8 cellular contexts compared by ENCODE assay signal in genomic region chr3:172580680-172581079, GRCh38. TPM values are rescaled to one million over a fixed set of nuclear protein-coding genes. Genes with fewer than 3 reads are reported as not detected.
DNase-seq lines count a peak whose midpoint lies in the region; ATAC-seq, FAIRE-seq and TF ChIP-seq lines count a peak whose summit lies in the region.

No MANE protein-coding gene starts in this region.

- no peaks in the 10 kb centered on the region for H3K27me3 Mint-ChIP-seq in CD8-positive, alpha-beta memory T cell

- FAIRE-seq in GM12878 (lab: Jason Lieb, UNC), result peak; percentile 75

- WGBS in GM12878 (ENCODE audit: insufficient coverage, insufficient replicate concordance, low lambda C conversion rate, missing lambda C conversion rate), result 0% methylated on average over 1 of the region's 1 CpG

- ATAC-seq in GM19452 (IDR thresholded peaks at IDR 0.05; ENCODE audit: unreplicated experiment), result peak; percentile 74
- ATAC-seq in HG03342 (IDR thresholded peaks at IDR 0.05; ENCODE audit: unreplicated experiment), result peak; percentile 72
- peak; percentile 88 for ATAC-seq in GM12878

- DNase-seq in CD8-positive, alpha-beta memory T cell, result no peak
- DNase-seq in GM12878 (ENCODE audit: low read depth, low spot score) (no peak), NCI-H510A (lab: John Stamatoyannopoulos, UW) (no peak), mucosa of gallbladder (ENCODE audit: low spot score) (no peak), AG20443 (ENCODE audit: low spot score) (no peak), DMS 273 treated with DMSO at 0.1 percent for 48 hours (lab: John Stamatoyannopoulos, UW) (no peak)

- TF ChIP-seq POLR2A in GM12878 (IDR thresholded peaks at IDR 0.05; ENCODE audit: low read depth, low read length), result no peak

- H3K4me3 ChIP-seq in CD8-positive, alpha-beta memory T cell (ENCODE audit: low read length), result peak overlapping the region; percentile 25
- H3K4me3 ChIP-seq in GM12878, result no peak overlapping the region

- peaks cover 0 to 1% (median 0%) of the 10 kb centered on the region in 5 donors for H3K9me3 Mint-ChIP-seq in CD8-positive, alpha-beta memory T cell

- TF ChIP-seq CTCF in GM12878 (IDR thresholded peaks at IDR 0.05 in 2 of 3, conservative IDR thresholded peaks at IDR 0.05 in 1 of 3; ENCODE audit: control insufficient read depth in 2 of 3, extremely low read depth in 1 of 3, insufficient read depth in 1 of 3, low read depth in 3 of 3, low read length in 3 of 3), result no peak

- H4K20me1 ChIP-seq in GM12878 (ENCODE audit: control insufficient read depth, insufficient read depth), result no peaks in the 10 kb centered on the region

- H3K9ac ChIP-seq in GM12878 (ENCODE audit: control insufficient read depth, insufficient read depth, low read length), result no peak overlapping the region

- peaks cover 43% of the 10 kb centered on the region for H3K4me1 ChIP-seq in CD8-positive, alpha-beta memory T cell (ENCODE audit: insufficient read depth, low read length)
- peaks cover 27% of the 10 kb centered on the region for H3K4me1 ChIP-seq in GM12878 (ENCODE audit: control insufficient read depth, insufficient read depth, low read length)

- peak overlapping the region in 6 of 7 donors; percentile 42 to 72 (median 62) for H3K4me3 Mint-ChIP-seq in CD8-positive, alpha-beta memory T cell

- SMC1A ChIA-PET in GM12878 (lab: Charles Lee; ENCODE audit: uncharacterized antibody, unreplicated experiment), result interaction anchor here (1.0 to 7.9 kb wide), 3 partner anchors 13 to 39 kb away, joined by 3 to 78 read pairs (median 8); no protein-coding TSS in a partner anchor

- H2AFZ ChIP-seq in GM12878 (ENCODE audit: control insufficient read depth, low read depth, low read length), result no peak overlapping the region

- CTCF ChIA-PET in CD8-positive, alpha-beta memory T cell (lab: Charles Lee), result no interaction called here
- CTCF ChIA-PET in GM12878 (lab: Yijun Ruan, JAX), result interaction anchor here (1.0 to 2.6 kb wide), 8 partner anchors 9 to 205 kb away, joined by 3 to 7 read pairs (median 4); no protein-coding TSS in a partner anchor

- no peaks in the 10 kb centered on the region for H3K9me3 ChIP-seq in CD8-positive, alpha-beta memory T cell (ENCODE audit: low read length)
- no peaks in the 10 kb centered on the region; the same call in 2 of the 3 replicates for H3K9me3 ChIP-seq in GM12878 (replicated peaks; ENCODE audit: control insufficient read depth, insufficient read depth, low read length)

- RAD21 ChIA-PET in GM12878 (lab: Charles Lee; ENCODE audit: unreplicated experiment), result interaction anchor here (0.6 to 4.4 kb wide), 3 partner anchors 11 to 44 kb away, joined by 3 to 29 read pairs (median 5); no protein-coding TSS in a partner anchor

- peaks cover 56 to 83% (median 75%) of the 10 kb centered on the region in 3 donors for H3K4me1 Mint-ChIP-seq in CD8-positive, alpha-beta memory T cell

- intact Hi-C loops in GM12878 (cut with micrococcal nuclease; ENCODE audit: unreplicated experiment), result loop anchor here (1.0 kb wide), 1 partner anchor 15 kb away; no protein-coding TSS in a partner anchor

- H3K36me3 ChIP-seq in CD8-positive, alpha-beta memory T cell (ENCODE audit: insufficient read depth, low read length), result no peaks in the 10 kb centered on the region
- H3K36me3 ChIP-seq in GM12878 (ENCODE audit: control insufficient read depth in 2 of 2, insufficient read depth in 2 of 2, low read length in 1 of 2), result no peaks in the 10 kb centered on the region

- POLR2A ChIA-PET in CD8-positive, alpha-beta memory T cell (lab: Charles Lee), result no interaction called here
- POLR2A ChIA-PET in GM12878 (lab: Charles Lee), result interaction anchor here (1.4 to 2.5 kb wide), 2 partner anchors 11 to 14 kb away, joined by 4 to 11 read pairs; no protein-coding TSS in a partner anchor

- no TSS peak for BruUV-seq in GM12878 (replicated peaks; lab: Mats Ljungman, UMichigan)

- peaks cover 0 to 8% (median 0%) of the 10 kb centered on the region in 3 donors for H3K36me3 Mint-ChIP-seq in CD8-positive, alpha-beta memory T cell

- H3K27ac Mint-ChIP-seq in CD8-positive, alpha-beta memory T cell, result peak overlapping the region; percentile 11 to 92 (median 80)

- no peaks in the 10 kb centered on the region for H3K79me2 ChIP-seq in GM12878 (ENCODE audit: control insufficient read depth, insufficient read depth, low read length)

- no peak overlapping the region for H3K27ac ChIP-seq in CD8-positive, alpha-beta memory T cell (ENCODE audit: low read depth, low read length)
- peak overlapping the region; percentile 3; the same call in 1 of the 2 replicates for H3K27ac ChIP-seq in GM12878 (ENCODE audit: control insufficient read depth, insufficient read depth)

- in situ Hi-C loops in GM12878 (cut with MboI), result no loop called here

- TF ChIP-seq RAD21 in GM12878 (IDR thresholded peaks at IDR 0.05; ENCODE audit: insufficient read depth, low read depth, low read length), result no peak

- H3K27me3 ChIP-seq in CD8-positive, alpha-beta memory T cell (ENCODE audit: insufficient read depth, low read length, poor library complexity, severe bottlenecking), result no peaks in the 10 kb centered on the region
- no peaks in the 10 kb centered on the region for H3K27me3 ChIP-seq in GM12878 (replicated peaks in 1 of 2; ENCODE audit: control insufficient read depth in 2 of 2, insufficient read depth in 2 of 2, low read length in 1 of 2)

- H3K4me2 ChIP-seq in GM12878 (ENCODE audit: control insufficient read depth, insufficient read depth), result peak overlapping the region; percentile 45

- peak in 1 of 2 experiments; percentile 26; a peak in 1 of 4 replicates for TF ChIP-seq EP300 in GM12878 (IDR thresholded peaks at IDR 0.05; ENCODE audit: borderline replicate concordance in 1 of 2, control insufficient read depth in 1 of 2, low read depth in 2 of 2, low read length in 2 of 2)

TF ChIP-seq in GM12878, 131 proteins besides CTCF, POLR2A, EP300 and RAD21 (continues in another document):
- TF ChIP-seq, protein P1, sequence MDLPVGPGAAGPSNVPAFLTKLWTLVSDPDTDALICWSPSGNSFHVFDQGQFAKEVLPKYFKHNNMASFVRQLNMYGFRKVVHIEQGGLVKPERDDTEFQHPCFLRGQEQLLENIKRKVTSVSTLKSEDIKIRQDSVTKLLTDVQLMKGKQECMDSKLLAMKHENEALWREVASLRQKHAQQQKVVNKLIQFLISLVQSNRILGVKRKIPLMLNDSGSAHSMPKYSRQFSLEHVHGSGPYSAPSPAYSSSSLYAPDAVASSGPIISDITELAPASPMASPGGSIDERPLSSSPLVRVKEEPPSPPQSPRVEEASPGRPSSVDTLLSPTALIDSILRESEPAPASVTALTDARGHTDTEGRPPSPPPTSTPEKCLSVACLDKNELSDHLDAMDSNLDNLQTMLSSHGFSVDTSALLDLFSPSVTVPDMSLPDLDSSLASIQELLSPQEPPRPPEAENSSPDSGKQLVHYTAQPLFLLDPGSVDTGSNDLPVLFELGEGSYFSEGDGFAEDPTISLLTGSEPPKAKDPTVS (IDR thresholded peaks at IDR 0.05; ENCODE audit: low read depth, low read length), result no peak
- TF ChIP-seq BCL11A (IDR thresholded peaks at IDR 0.05; ENCODE audit: low read depth, low read length) (no peak), JUNB (IDR thresholded peaks at IDR 0.05) (peak; percentile 83), TAF1 (IDR thresholded peaks at IDR 0.05; ENCODE audit: borderline replicate concordance, low read depth, low read length) (no peak), RFX5 (IDR thresholded peaks at IDR 0.05; ENCODE audit: low read depth, low read length) (no peak)

RNA-seq across cellular contexts. Expression of gene TNFSF10, which starts 57.5 kb away (rescaled TPM):
- total RNA-seq in CD8-positive, alpha-beta memory T cell, result 10 to 100 TPM; 38.2 to 41.9 TPM
- polyA plus RNA-seq in CD8-positive, alpha-beta memory T cell, result 48.1 TPM
- total RNA-seq in GM12878 (2013; cell fraction: nucleolus; rRNA removed), result 4.0 and 6.9 TPM in 2 replicates
- 5.2 and 5.8 TPM in 2 replicates for total RNA-seq in GM12878 (2014; rRNA removed)
- total RNA-seq in GM12878 (2014; rRNA removed; fragmentation: Illumina TruSeq; extraction: Trizol), result 6.3 and 7.5 TPM in 2 replicates
- 2.9 and 3.8 TPM in 2 replicates for total RNA-seq in GM12878 (2021)
- 5.5 TPM for polyA plus RNA-seq in GM12878 (2011; ENCODE audit: low read depth)
- polyA plus RNA-seq in GM12878 (2011; rRNA removed), result 12.3 and 14.5 TPM in 2 replicates
- 8.7 and 10.1 TPM in 2 replicates for polyA plus RNA-seq in GM12878 (2011; cell fraction: cytosol; rRNA removed)
- 3.3 and 3.6 TPM in 2 replicates for polyA plus RNA-seq in GM12878 (2011; cell fraction: nucleus; rRNA removed)
- polyA plus RNA-seq in GM12878 (2012), result 5.6 and 5.9 TPM in 2 replicates
- polyA plus RNA-seq in GM12878 (2014; fragmentation: Illumina TruSeq; extraction: Trizol), result 6.9 and 12.7 TPM in 2 replicates
- polyA plus RNA-seq in GM12878 (2014; fragmentation: Nextera tagmentation; extraction: Ambion mirVana), result 1 to 10 TPM; 4.1 to 4.6 TPM
- polyA plus RNA-seq in GM12878 (2014; rRNA removed), result 2.8 and 4.2 TPM in 2 replicates
- 1 to 10 TPM; 2.1 to 3.5 TPM for polyA plus RNA-seq in GM12878 (2016; fragmentation: Nextera tagmentation; extraction: Ambion mirVana)
- 9.9 and 12.4 TPM in 2 replicates for polyA minus RNA-seq in GM12878 (2011; rRNA and poly(A)+ RNA removed)
- polyA minus RNA-seq in GM12878 (2011; cell fraction: cytosol; rRNA and poly(A)+ RNA removed), result 2.9 and 3.3 TPM in 2 replicates
- 9.2 and 14.9 TPM in 2 replicates for polyA minus RNA-seq in GM12878 (2011; cell fraction: nucleus; rRNA and poly(A)+ RNA removed)
- 40.3 TPM for total RNA-seq in mucosa of gallbladder
